In genomic region chr20:46689082-46689753, GRCh38 we compare ENCODE assay signal across 7 cellular contexts. TPM values are rescaled to one million over a fixed set of nuclear protein-coding genes. Genes with fewer than 3 reads are reported as not detected.
DNase-seq lines count a peak whose midpoint lies in the region; ATAC-seq and TF ChIP-seq lines count a peak whose summit lies in the region.

TSS of gene TP53RK (minus strand) at chr20:46689444. CDS start at chr20:46689414, 30 bp downstream.

- H3K4me3 ChIP-seq in astrocyte of the cerebellum (ENCODE audit: low read depth, low read length): peak within 1 kb of the TSS; percentile 61

- peak; percentile 89 for DNase-seq in NCI-H2029 (lab: John Stamatoyannopoulos, UW)
- peak; percentile 95 for DNase-seq in T-helper 22 cell (ENCODE audit: low read depth)
- DNase-seq in astrocyte of the cerebellum (ENCODE audit: low read depth): peak; percentile 100
- peak; percentile 95 for DNase-seq in hepatic stellate cell (ENCODE audit: low spot score)
- peak; percentile 100 for DNase-seq in renal cortical epithelial cell (ENCODE audit: low read depth)

- TF ChIP-seq CTCF in astrocyte of the cerebellum (IDR thresholded peaks at IDR 0.05; ENCODE audit: low read depth, low read length, missing control alignments): peak; percentile 29

- ATAC-seq in GM18502 (IDR thresholded peaks at IDR 0.05; ENCODE audit: poor library complexity, unreplicated experiment) (peak; percentile 89), HG02973 (IDR thresholded peaks at IDR 0.05; ENCODE audit: unreplicated experiment) (peak; percentile 91)

- in situ Hi-C loops in astrocyte of the cerebellum (cut with HindIII; ENCODE audit: low sequenced_read_pairs): no loop called here

RNA-seq across cellular contexts. Expression of gene TP53RK, which starts in this region (rescaled TPM):
- 16.0 and 22.4 TPM in 2 replicates for total RNA-seq in renal cortical epithelial cell

Comparison
In these comparisons a context has a peak if more than half of its experiments do, and no peak if none do; other contexts are left out.
1. Peak in every context shown above with its lines: DNase-seq, ATAC-seq and H3K4me3 ChIP-seq.